ENCODE assay signal across 8 cellular contexts in the genomic region with DNA sequence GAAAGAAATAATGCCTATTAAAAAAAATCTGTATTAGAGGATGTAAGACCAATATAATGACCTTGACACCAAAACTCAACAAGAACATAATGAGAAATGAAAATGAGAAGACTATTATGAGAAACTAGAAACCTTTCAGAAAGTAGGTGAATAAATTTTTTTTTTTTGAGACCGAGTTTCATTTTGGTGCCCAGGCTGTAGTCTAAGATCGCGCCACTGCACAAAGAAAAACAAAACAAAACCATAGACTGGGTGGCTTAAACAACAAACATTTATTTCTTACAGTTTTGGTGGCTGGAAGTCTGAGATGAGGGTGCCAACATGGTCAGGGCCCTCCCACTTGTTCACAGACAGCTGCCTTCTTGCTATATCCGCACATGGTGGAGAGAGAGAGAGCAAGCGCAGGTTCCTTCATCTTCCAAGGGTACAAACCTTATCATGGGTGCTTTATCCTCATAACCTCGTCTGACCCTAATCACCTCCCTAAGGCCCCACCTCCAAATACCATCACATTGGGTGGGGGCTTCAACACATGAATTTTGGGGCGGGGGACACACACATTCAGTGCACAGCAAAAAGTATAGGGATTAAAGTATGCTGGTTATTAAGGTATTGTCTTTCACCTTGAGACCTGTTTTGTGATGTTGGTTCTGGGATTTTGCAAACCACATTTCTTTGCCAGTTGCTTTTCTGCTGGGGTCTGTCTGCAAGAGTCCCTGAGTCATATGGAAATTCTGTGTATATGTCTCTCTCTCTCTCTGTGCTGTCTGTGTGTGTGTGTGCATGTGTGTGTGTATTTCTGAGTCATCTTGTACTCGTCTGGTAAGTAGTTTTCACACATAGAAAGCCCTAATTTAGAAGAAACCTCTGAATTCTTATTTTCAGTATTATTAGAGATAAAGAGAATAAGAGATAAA. TPM values are rescaled to one million over a fixed set of nuclear protein-coding genes. Genes with fewer than 3 reads are reported as not detected.
DNase-seq lines count a peak whose midpoint lies in the region; ATAC-seq and TF ChIP-seq lines count a peak whose summit lies in the region.

No MANE protein-coding gene starts in this region.

- POLR2A ChIA-PET in CD8-positive, alpha-beta T cell (lab: Charles Lee): no interaction called here

- no peaks in the 10 kb centered on the region for H3K36me3 ChIP-seq in CD8-positive, alpha-beta T cell (ENCODE audit: insufficient read depth, low read length)

- H3K9me3 Mint-ChIP-seq in CD8-positive, alpha-beta T cell: no peaks in the 10 kb centered on the region
- no peaks in the 10 kb centered on the region for H3K9me3 Mint-ChIP-seq in activated T-helper 1 cell treated with anti-CD3 and anti-CD28 coated beads, Interleukin-12 subunit alpha, Interleukin-12 subunit beta, Interleukin-2, Interleukin-4 antibody, amounts not matched to agents 30 ng/mL and 10 ng/mL and 1 ng/mL, durations not matched to agents 14 hours and 24 hours and 36 hours
- no peaks in the 10 kb centered on the region for H3K9me3 Mint-ChIP-seq in mesothelial cell of epicardium

- H3K9me3 ChIP-seq in CD8-positive, alpha-beta T cell (ENCODE audit: low read length): no peaks in the 10 kb centered on the region

- H3K27ac Mint-ChIP-seq in CD8-positive, alpha-beta T cell: no peak overlapping the region
- H3K27ac Mint-ChIP-seq in activated T-helper 1 cell treated with anti-CD3 and anti-CD28 coated beads, Interleukin-12 subunit alpha, Interleukin-12 subunit beta, Interleukin-2, Interleukin-4 antibody, amounts not matched to agents 30 ng/mL and 10 ng/mL and 1 ng/mL, durations not matched to agents 14 hours and 24 hours and 36 hours: peak overlapping the region; percentile 54
- no peak overlapping the region for H3K27ac Mint-ChIP-seq in mesothelial cell of epicardium

- no peak overlapping the region for H3K4me3 ChIP-seq in CD8-positive, alpha-beta T cell (ENCODE audit: low read depth, low read length)

- H3K27me3 ChIP-seq in CD8-positive, alpha-beta T cell (ENCODE audit: insufficient read depth, low read length): no peaks in the 10 kb centered on the region

- no peaks in the 10 kb centered on the region for H3K36me3 Mint-ChIP-seq in CD8-positive, alpha-beta T cell
- no peaks in the 10 kb centered on the region for H3K36me3 Mint-ChIP-seq in activated T-helper 1 cell treated with anti-CD3 and anti-CD28 coated beads, Interleukin-12 subunit alpha, Interleukin-12 subunit beta, Interleukin-2, Interleukin-4 antibody, amounts not matched to agents 30 ng/mL and 10 ng/mL and 1 ng/mL, durations not matched to agents 14 hours and 24 hours and 36 hours (ENCODE audit: low read depth)
- no peaks in the 10 kb centered on the region for H3K36me3 Mint-ChIP-seq in mesothelial cell of epicardium

- CTCF ChIA-PET in CD8-positive, alpha-beta T cell (lab: Charles Lee): interaction anchor here (1.2 kb wide), 1 partner anchor 7 kb away, joined by 4 read pairs; no protein-coding TSS in a partner anchor

- intact Hi-C loops in CD8-positive, alpha-beta T cell (cut with DNase I, micrococcal nuclease): no loop called here
- intact Hi-C loops in activated T-helper 1 cell treated with anti-CD3 and anti-CD28 coated beads, Interleukin-12 subunit alpha, Interleukin-12 subunit beta, Interleukin-2, Interleukin-4 antibody, amounts not matched to agents 30 ng/mL and 10 ng/mL and 1 ng/mL, durations not matched to agents 14 hours and 24 hours and 36 hours (cut with micrococcal nuclease): loop anchor here (1.0 to 2.0 kb wide), 3 partner anchors 27 to 73 kb away; a partner anchor contains a TSS

- H3K4me3 Mint-ChIP-seq in CD8-positive, alpha-beta T cell: peak overlapping the region; percentile 49
- no peak overlapping the region for H3K4me3 Mint-ChIP-seq in activated T-helper 1 cell treated with anti-CD3 and anti-CD28 coated beads, Interleukin-12 subunit alpha, Interleukin-12 subunit beta, Interleukin-2, Interleukin-4 antibody, amounts not matched to agents 30 ng/mL and 10 ng/mL and 1 ng/mL, durations not matched to agents 14 hours and 24 hours and 36 hours
- H3K4me3 Mint-ChIP-seq in mesothelial cell of epicardium: no peak overlapping the region

- peak in 3 of 7 experiments; percentile 9 to 49 (median 16) for DNase-seq in CD8-positive, alpha-beta T cell
- peak; percentile 31 for DNase-seq in activated T-helper 1 cell treated with anti-CD3 and anti-CD28 coated beads, Interleukin-12 subunit alpha, Interleukin-12 subunit beta, Interleukin-2, Interleukin-4 antibody, amounts not matched to agents 30 ng/mL and 10 ng/mL and 1 ng/mL, durations not matched to agents 14 hours and 24 hours and 36 hours (ENCODE audit: low spot score)
- peak; percentile 30 to 66 (median 44) for DNase-seq in stimulated activated CD4-positive, alpha-beta T cell treated with anti-CD3 and anti-CD28 coated beads, Interleukin-1b, Interleukin-23, amount 100 ng/mL, for 24 hours (ENCODE audit: low read depth in 4 of 4, low spot score in 1 of 4)
- no peak for DNase-seq in mesothelial cell of epicardium (ENCODE audit: low spot score in 2 of 2, unreplicated experiment in 2 of 2)
- DNase-seq in T-helper 9 cell: no peak
- no peak for DNase-seq in HuH-7.5 (ENCODE audit: low spot score)

- H3K27me3 Mint-ChIP-seq in CD8-positive, alpha-beta T cell (ENCODE audit: low read depth): no peaks in the 10 kb centered on the region
- no peaks in the 10 kb centered on the region for H3K27me3 Mint-ChIP-seq in activated T-helper 1 cell treated with anti-CD3 and anti-CD28 coated beads, Interleukin-12 subunit alpha, Interleukin-12 subunit beta, Interleukin-2, Interleukin-4 antibody, amounts not matched to agents 30 ng/mL and 10 ng/mL and 1 ng/mL, durations not matched to agents 14 hours and 24 hours and 36 hours (ENCODE audit: insufficient read depth)
- no peaks in the 10 kb centered on the region for H3K27me3 Mint-ChIP-seq in mesothelial cell of epicardium (ENCODE audit: low read depth)

- H3K4me1 ChIP-seq in CD8-positive, alpha-beta T cell (ENCODE audit: insufficient read depth, low read length): no peaks in the 10 kb centered on the region

- H3K27ac ChIP-seq in CD8-positive, alpha-beta T cell (ENCODE audit: low read depth, low read length): no peak overlapping the region

- ATAC-seq in CD8-positive, alpha-beta T cell: peak; percentile 56
- ATAC-seq in GM19468 (IDR thresholded peaks at IDR 0.05; ENCODE audit: extremely low read depth, unreplicated experiment): peak; percentile 75
- ATAC-seq in HG03521 (IDR thresholded peaks at IDR 0.05; ENCODE audit: unreplicated experiment): peak; percentile 79

- TF ChIP-seq CTCF in CD8-positive, alpha-beta T cell (IDR thresholded peaks at IDR 0.05): no peak
- no peak for TF ChIP-seq CTCF in mesothelial cell of epicardium (IDR thresholded peaks at IDR 0.05; ENCODE audit: unreplicated experiment)

- H3K4me1 Mint-ChIP-seq in CD8-positive, alpha-beta T cell (ENCODE audit: low read depth): peaks cover 7% of the 10 kb centered on the region
- peaks cover 13% of the 10 kb centered on the region for H3K4me1 Mint-ChIP-seq in activated T-helper 1 cell treated with anti-CD3 and anti-CD28 coated beads, Interleukin-12 subunit alpha, Interleukin-12 subunit beta, Interleukin-2, Interleukin-4 antibody, amounts not matched to agents 30 ng/mL and 10 ng/mL and 1 ng/mL, durations not matched to agents 14 hours and 24 hours and 36 hours (ENCODE audit: low read depth)
- no peaks in the 10 kb centered on the region for H3K4me1 Mint-ChIP-seq in mesothelial cell of epicardium

RNA-seq across cellular contexts. Expression of a gene that starts 26.2 kb away (rescaled TPM):
- 10 to 100 TPM; 35.7 to 39.4 TPM for total RNA-seq in CD8-positive, alpha-beta T cell
- 47.4 and 58.2 TPM in 2 replicates for total RNA-seq in activated T-helper 1 cell treated with anti-CD3 and anti-CD28 coated beads, Interleukin-12 subunit alpha, Interleukin-12 subunit beta, Interleukin-2, Interleukin-4 antibody, amounts not matched to agents 30 ng/mL and 10 ng/mL and 1 ng/mL, durations not matched to agents 14 hours and 24 hours and 36 hours
- 53.2 to 60.3 TPM (median 54.3 TPM) in 3 replicates for total RNA-seq in mesothelial cell of epicardium

RNA-seq across cellular contexts. Expression of a gene that starts 26.3 kb away (rescaled TPM):
- 100 to 1,000 TPM; 104 to 108 TPM for total RNA-seq in CD8-positive, alpha-beta T cell
- 89.2 and 90.1 TPM in 2 replicates for total RNA-seq in activated T-helper 1 cell treated with anti-CD3 and anti-CD28 coated beads, Interleukin-12 subunit alpha, Interleukin-12 subunit beta, Interleukin-2, Interleukin-4 antibody, amounts not matched to agents 30 ng/mL and 10 ng/mL and 1 ng/mL, durations not matched to agents 14 hours and 24 hours and 36 hours
- total RNA-seq in mesothelial cell of epicardium: 74.9 to 88.3 TPM (median 79.9 TPM) in 3 replicates

Comparison
In these comparisons a context has a peak if more than half of its experiments do, and no peak if none do; other contexts are left out.
1. DNase-seq: peak in activated T-helper 1 cell treated with anti-CD3 and anti-CD28 coated beads, Interleukin-12 subunit alpha, Interleukin-12 subunit beta, Interleukin-2, Interleukin-4 antibody, amounts not matched to agents 30 ng/mL and 10 ng/mL and 1 ng/mL, durations not matched to agents 14 hours and 24 hours and 36 hours (single experiment) and stimulated activated CD4-positive, alpha-beta T cell treated with anti-CD3 and anti-CD28 coated beads, Interleukin-1b, Interleukin-23, amount 100 ng/mL, for 24 hours (4 of 4); none in mesothelial cell of epicardium (0 of 2), T-helper 9 cell (single experiment) and HuH-7.5 (single experiment).
2. Peak in every context shown above with its lines, with median percentiles within 50 percentile points of each other: ATAC-seq.